ENCODE assay signal across 22 cellular contexts in the genomic region with DNA sequence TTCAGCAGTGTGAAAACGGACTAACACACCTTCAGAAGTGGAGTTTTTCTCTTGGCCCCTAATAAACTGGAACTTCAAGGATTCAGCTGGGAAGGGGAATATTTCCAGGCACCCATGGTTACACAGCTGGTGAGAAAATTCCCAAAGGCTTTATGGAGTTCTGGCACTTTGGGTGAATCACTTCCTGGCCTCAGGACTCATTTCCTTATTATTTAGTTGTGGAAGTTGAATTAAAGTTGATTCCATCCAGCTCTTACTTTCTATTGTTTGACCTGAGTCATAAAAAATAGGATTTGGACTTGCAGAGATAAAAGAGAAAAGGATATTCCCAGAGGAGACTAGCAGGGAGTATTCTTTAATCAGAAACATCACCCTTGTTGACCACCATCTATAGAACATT.
"Had no signal": no experiment of that assay in that cellular context is flagged by ENCODE, and none has a peak within 500 bp of the region (broad histone marks: within the 10 kb centered on the region; RNA-seq: fewer than 3 reads in every experiment).

No MANE protein-coding gene starts in this region.

- H3K4me1 ChIP-seq: esophagus muscularis mucosa, left lung, right atrium auricular region, thyroid gland, upper lobe of right lung had no signal

- H3K36me3 ChIP-seq: brain microvascular endothelial cell, esophagus muscularis mucosa, left lung, right atrium auricular region, thyroid gland, upper lobe of right lung had no signal

- H3K9me3 ChIP-seq: esophagus muscularis mucosa, right atrium auricular region, thyroid gland, upper lobe of right lung had no signal

- H3K4me3 ChIP-seq: dorsolateral prefrontal cortex, esophagus muscularis mucosa, left lung, lung, right atrium auricular region, thyroid gland, upper lobe of right lung had no signal

- H3K27ac ChIP-seq: brain microvascular endothelial cell, dorsolateral prefrontal cortex, esophagus muscularis mucosa, left lung, right atrium auricular region, thyroid gland, upper lobe of right lung had no signal

- H3K27me3 ChIP-seq: brain microvascular endothelial cell, left lung, right atrium auricular region, thyroid gland, upper lobe of right lung had no signal

- DNase-seq: activated B cell treated with CpG ODN at 0.5 μM for 24 hours; activated CD4-positive, alpha-beta T cell treated with anti-CD3 and anti-CD28 coated beads for 36 hours; activated CD4-positive, alpha-beta T cell treated with anti-CD3 and anti-CD28 coated beads, Interleukin-2, amount 50 U/mL, for 4 hours; activated CD8-positive, alpha-beta memory T cell treated with anti-CD3 and anti-CD28 coated beads for 24 hours; activated CD8-positive, alpha-beta memory T cell treated with anti-CD3 and anti-CD28 coated beads, Interleukin-2, amount 50 U/mL, for 4 hours; activated T-cell treated with anti-CD3 and anti-CD28 coated beads, Interleukin-2, amount 50 U/mL, for 24 hours; aorta; brain microvascular endothelial cell; central memory CD4-positive, alpha-beta T cell; dorsolateral prefrontal cortex; effector memory CD8-positive, alpha-beta T cell; foreskin fibroblast; immature natural killer cell; left lung; naive thymus-derived CD8-positive, alpha-beta T cell; stimulated activated CD4-positive, alpha-beta T cell treated with anti-CD3 and anti-CD28 coated beads, Interleukin-4, amount 100 ng/mL, for 4 hours; substantia nigra; thyroid gland; upper lobe of right lung had no signal
